In genomic region chr3:133041524-133041829, GRCh38 we compare ENCODE assay signal across 1 cellular context.
TF ChIP-seq lines count a peak whose summit lies in the region.

No MANE protein-coding gene starts in this region.

TF ChIP-seq in IMR-90, 13 proteins besides CTCF, POLR2A, EP300 and RAD21 (continued from another document):
- no peak for TF ChIP-seq MAFK (IDR thresholded peaks at IDR 0.05; ENCODE audit: low read depth, low read length)
